2 cellular contexts compared by ENCODE assay signal in the genomic region with DNA sequence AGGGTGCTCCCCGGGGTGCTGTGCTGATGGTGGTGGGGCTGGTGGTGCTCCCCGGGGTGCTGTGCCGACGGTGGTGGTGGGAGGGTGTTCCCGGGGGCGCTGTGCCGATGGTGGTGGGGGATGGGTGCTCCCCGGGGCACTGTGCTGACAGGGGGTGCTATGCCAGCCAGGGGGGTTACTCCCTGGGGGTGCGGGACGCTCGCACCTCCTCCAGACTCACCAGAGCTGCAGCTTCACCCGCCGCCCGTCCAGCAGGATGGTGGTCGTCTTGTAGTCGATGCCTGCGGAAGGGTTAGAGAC.
TF ChIP-seq lines count a peak whose summit lies in the region.

No MANE protein-coding gene starts in this region.

TF ChIP-seq in H1, 55 proteins besides CTCF, POLR2A, EP300 and RAD21:
- TF ChIP-seq HDAC2 (IDR thresholded peaks at IDR 0.05; ENCODE audit: borderline replicate concordance in 1 of 2, low read depth in 2 of 2, low read length in 2 of 2) (no peak), ZNF274 (IDR thresholded peaks at IDR 0.05; ENCODE audit: borderline replicate concordance, extremely low read depth, low read length) (no peak), KDM1A (IDR thresholded peaks at IDR 0.05; ENCODE audit: borderline replicate concordance, low read length) (no peak), SP4 (IDR thresholded peaks at IDR 0.05; ENCODE audit: low read length) (no peak)

TF ChIP-seq in HEK293T, 16 proteins besides CTCF, POLR2A, EP300 and RAD21:
- TF ChIP-seq BHLHE40 (IDR thresholded peaks at IDR 0.05; ENCODE audit: borderline replicate concordance) (no peak), CTBP1 (IDR thresholded peaks at IDR 0.05; ENCODE audit: borderline replicate concordance) (no peak), L3MBTL2 (conservative IDR thresholded peaks at IDR 0.05) (no peak), SUZ12 (IDR thresholded peaks at IDR 0.05) (no peak), ZNF384 (IDR thresholded peaks at IDR 0.05) (no peak), FOXK2 (IDR thresholded peaks at IDR 0.05) (no peak), FOXA1 (IDR thresholded peaks at IDR 0.05) (no peak)
- TF ChIP-seq, protein P1, sequence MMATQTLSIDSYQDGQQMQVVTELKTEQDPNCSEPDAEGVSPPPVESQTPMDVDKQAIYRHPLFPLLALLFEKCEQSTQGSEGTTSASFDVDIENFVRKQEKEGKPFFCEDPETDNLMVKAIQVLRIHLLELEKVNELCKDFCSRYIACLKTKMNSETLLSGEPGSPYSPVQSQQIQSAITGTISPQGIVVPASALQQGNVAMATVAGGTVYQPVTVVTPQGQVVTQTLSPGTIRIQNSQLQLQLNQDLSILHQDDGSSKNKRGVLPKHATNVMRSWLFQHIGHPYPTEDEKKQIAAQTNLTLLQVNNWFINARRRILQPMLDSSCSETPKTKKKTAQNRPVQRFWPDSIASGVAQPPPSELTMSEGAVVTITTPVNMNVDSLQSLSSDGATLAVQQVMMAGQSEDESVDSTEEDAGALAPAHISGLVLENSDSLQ (IDR thresholded peaks at IDR 0.05) = no peak
